8 cellular contexts compared by ENCODE assay signal in the genomic region with DNA sequence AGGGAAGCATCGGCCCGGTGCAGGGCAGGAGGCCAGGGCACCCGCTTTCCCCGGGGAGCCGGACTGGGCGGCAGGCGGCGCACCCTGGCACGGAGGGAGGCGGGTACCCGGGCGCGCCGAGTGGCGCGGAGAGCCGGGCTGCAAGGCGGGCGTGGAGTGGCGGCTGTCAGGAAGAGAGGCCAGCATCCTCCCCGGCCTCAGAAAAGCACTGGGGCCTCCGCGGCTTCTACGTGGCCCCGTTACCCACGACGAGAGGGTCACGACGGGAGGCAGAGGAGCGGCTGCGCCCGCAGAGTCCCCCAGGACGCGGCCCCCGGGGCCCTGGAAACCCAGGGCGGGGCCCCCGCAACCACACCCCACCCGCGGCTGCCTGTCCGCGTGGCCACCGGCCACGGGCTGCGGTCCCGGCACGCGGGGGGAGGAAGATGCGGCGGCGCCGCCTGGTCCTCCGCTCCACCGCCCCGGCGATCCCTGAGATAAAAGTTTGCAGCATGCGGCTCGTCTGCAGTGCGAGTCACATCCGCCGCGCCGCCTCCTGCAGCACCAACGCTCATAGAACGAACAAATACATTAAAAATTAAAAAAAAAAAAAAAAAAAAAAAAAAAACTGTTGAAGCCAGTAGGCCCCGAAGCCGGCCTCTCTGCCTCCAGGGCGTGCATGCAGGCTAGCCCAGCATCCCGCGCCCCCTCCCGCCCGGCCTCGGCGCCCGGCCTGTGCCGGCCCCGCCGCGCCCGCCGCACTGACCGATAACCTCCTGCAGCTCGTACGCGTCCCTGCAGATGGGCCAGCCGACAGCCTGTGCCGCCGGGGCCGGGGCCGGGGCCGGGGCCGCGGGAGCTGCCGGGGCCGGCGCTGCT. TPM values are rescaled to one million over a fixed set of nuclear protein-coding genes. Genes with fewer than 3 reads are reported as not detected.
DNase-seq lines count a peak whose midpoint lies in the region; ATAC-seq lines count a peak whose summit lies in the region.

No MANE protein-coding gene starts in this region.

- no peaks in the 10 kb centered on the region for H3K27me3 ChIP-seq in effector memory CD4-positive, alpha-beta T cell (replicated peaks; ENCODE audit: control insufficient read depth, insufficient read depth, low read length, poor library complexity, severe bottlenecking)
- no peaks in the 10 kb centered on the region for H3K27me3 ChIP-seq in mesenchymal stem cell (ENCODE audit: control insufficient read depth in 1 of 2, insufficient read depth in 1 of 2, low read length in 2 of 2)

- no peaks in the 10 kb centered on the region for H3K36me3 ChIP-seq in effector memory CD4-positive, alpha-beta T cell (ENCODE audit: control insufficient read depth, insufficient read depth, low read length)
- H3K36me3 ChIP-seq in mesenchymal stem cell (ENCODE audit: control insufficient read depth in 1 of 2, insufficient read depth in 2 of 2, low read depth in 1 of 2, low read length in 2 of 2), result no peaks in the 10 kb centered on the region

- no peak overlapping the region for H2AK5ac ChIP-seq in mesenchymal stem cell (ENCODE audit: low read length, severe bottlenecking)

- H3K4me3 ChIP-seq in effector memory CD4-positive, alpha-beta T cell (ENCODE audit: insufficient read depth, low read depth, low read length, poor library complexity, severe bottlenecking), result peak overlapping the region; percentile 58
- H3K4me3 ChIP-seq in mesenchymal stem cell (ENCODE audit: insufficient read depth in 1 of 2, low read depth in 1 of 2, low read length in 2 of 2), result peak overlapping the region; percentile 86 to 87

- peak overlapping the region in 1 of 2 experiments; percentile 54 for H2BK12ac ChIP-seq in mesenchymal stem cell (ENCODE audit: low read length in 2 of 2)

- H2BK120ac ChIP-seq in mesenchymal stem cell (ENCODE audit: low read depth, low read length), result peak overlapping the region; percentile 93

- H4K91ac ChIP-seq in mesenchymal stem cell (ENCODE audit: low read length), result peak overlapping the region; percentile 41

- H3K23ac ChIP-seq in mesenchymal stem cell (ENCODE audit: low read length in 2 of 2), result peak overlapping the region in 1 of 2 experiments; percentile 95

- ATAC-seq in HG02938 (IDR thresholded peaks at IDR 0.05; ENCODE audit: unreplicated experiment), result peak; percentile 57

- H3K9me3 ChIP-seq in effector memory CD4-positive, alpha-beta T cell (ENCODE audit: control insufficient read depth, low read length), result no peaks in the 10 kb centered on the region
- H3K9me3 ChIP-seq in mesenchymal stem cell (ENCODE audit: control insufficient read depth, low read length), result no peaks in the 10 kb centered on the region

- H3K4me1 ChIP-seq in effector memory CD4-positive, alpha-beta T cell (ENCODE audit: control insufficient read depth, insufficient read depth, low read length, poor library complexity, severe bottlenecking), result peaks cover 14% of the 10 kb centered on the region
- H3K4me1 ChIP-seq in mesenchymal stem cell (ENCODE audit: control insufficient read depth, insufficient read depth, low read depth, low read length), result peaks cover 7% of the 10 kb centered on the region

- H3K4me2 ChIP-seq in mesenchymal stem cell (ENCODE audit: low read length, poor library complexity, severe bottlenecking), result peak overlapping the region; percentile 94

- peak overlapping the region; percentile 87 for H3K9ac ChIP-seq in mesenchymal stem cell (ENCODE audit: low read length)

- peak overlapping the region; percentile 57 for H2AFZ ChIP-seq in mesenchymal stem cell (ENCODE audit: low read depth, low read length)

- peak overlapping the region; percentile 85 for H2BK5ac ChIP-seq in mesenchymal stem cell (ENCODE audit: low read depth, low read length, poor library complexity, severe bottlenecking)

- peak overlapping the region; percentile 56 for H4K8ac ChIP-seq in mesenchymal stem cell (ENCODE audit: low read length)

- DNase-seq in SKM-1 treated with dmso at 0.1 percent for 144 hours (lab: John Stamatoyannopoulos, UW; ENCODE audit: unreplicated experiment) (peak; percentile 37), SKM-1 (lab: John Stamatoyannopoulos, UW; ENCODE audit: unreplicated experiment) (no peak), NCI-H510A (lab: John Stamatoyannopoulos, UW) (peak; percentile 36), mesenchymal stem cell (peak; percentile 76)
- peak; percentile 88 for DNase-seq in activated CD8-positive, alpha-beta memory T cell treated with anti-CD3 and anti-CD28 coated beads for 24 hours
- DNase-seq in effector memory CD4-positive, alpha-beta T cell, result peak; percentile 82 to 85 (median 82)
- peak; percentile 57 for DNase-seq in stimulated activated CD8-positive, alpha-beta memory T cell treated with anti-CD3 and anti-CD28 coated beads, Interleukin-12 subunit alpha, Interleukin-12 subunit beta, amount 100 ng/mL, for 24 hours (ENCODE audit: extremely low read depth)

- peak overlapping the region in 1 of 2 experiments; percentile 91 for H3K14ac ChIP-seq in mesenchymal stem cell (ENCODE audit: low read length in 2 of 2)

- peak overlapping the region; percentile 20 for H2BK15ac ChIP-seq in mesenchymal stem cell (ENCODE audit: low read depth, poor library complexity, severe bottlenecking)

- peak overlapping the region in 1 of 2 experiments; percentile 69 for H3K4ac ChIP-seq in mesenchymal stem cell (ENCODE audit: low read depth in 1 of 2, low read length in 2 of 2)

- peak overlapping the region in 1 of 2 experiments; percentile 98 for H3K18ac ChIP-seq in mesenchymal stem cell (ENCODE audit: low read depth in 1 of 2, low read length in 2 of 2)

- under 1% methylated on average over 49 of the region's 95 CpGs for WGBS in mesenchymal stem cell

- H3K79me1 ChIP-seq in mesenchymal stem cell (replicated peaks; ENCODE audit: low read length, poor library complexity, severe bottlenecking), result peaks cover 3% of the 10 kb centered on the region

- peak overlapping the region; percentile 90 for H3K27ac ChIP-seq in effector memory CD4-positive, alpha-beta T cell (ENCODE audit: insufficient read depth, low read length, poor library complexity, severe bottlenecking)
- H3K27ac ChIP-seq in mesenchymal stem cell (ENCODE audit: low read length, poor library complexity, severe bottlenecking), result peak overlapping the region; percentile 28

RNA-seq across cellular contexts. Expression of a gene that starts 0.7 kb away (rescaled TPM):
- 18.3 TPM for polyA plus RNA-seq in mesenchymal stem cell (2013, experiment 1 of 2)
- 18.5 TPM for polyA plus RNA-seq in mesenchymal stem cell (2013, experiment 2 of 2)
